10 cellular contexts compared by ENCODE assay signal in genomic region chr19:39934584-39935233, GRCh38. TPM values are rescaled to one million over a fixed set of nuclear protein-coding genes. Genes with fewer than 3 reads are reported as not detected.
DNase-seq lines count a peak whose midpoint lies in the region; ATAC-seq and TF ChIP-seq lines count a peak whose summit lies in the region.
"Had no signal": no experiment of that assay in that cellular context is flagged by ENCODE, and none has a peak within 500 bp of the region (broad histone marks: within the 10 kb centered on the region; RNA-seq: fewer than 3 reads in every experiment).

TSS of gene FCGBP (minus strand) at chr19:39934634.

- peaks cover 38% of the 10 kb centered on the region for H3K4me1 Mint-ChIP-seq in T-helper 2 cell treated with Interferon-gamma antibody and Interleukin-4, amounts not matched to agents 5 μg/mL and 100 μg/mL, for 36 hours (ENCODE audit: low read depth)
- peaks cover 31% of the 10 kb centered on the region for H3K4me1 Mint-ChIP-seq in activated CD8-positive, alpha-beta memory T cell treated with anti-CD3 and anti-CD28 coated beads, Interleukin-2, amount 10 ng/mL, durations not matched to agents 7 days and 5 days

- peaks cover 15% of the 10 kb centered on the region for H3K9me3 Mint-ChIP-seq in T-helper 2 cell treated with Interferon-gamma antibody and Interleukin-4, amounts not matched to agents 5 μg/mL and 100 μg/mL, for 36 hours
- H3K9me3 Mint-ChIP-seq in activated CD8-positive, alpha-beta memory T cell treated with anti-CD3 and anti-CD28 coated beads, Interleukin-2, amount 10 ng/mL, durations not matched to agents 7 days and 5 days (ENCODE audit: low read depth), result no peaks in the 10 kb centered on the region

- CTCF ChIA-PET in activated CD8-positive, alpha-beta memory T cell treated with anti-CD3 and anti-CD28 coated beads, Interleukin-2, amount 10 ng/mL, durations not matched to agents 7 days and 5 days (lab: Charles Lee), result interaction anchor here (1.5 kb wide), 1 partner anchor 36 kb away, joined by 4 read pairs; the partner anchor contains the start of gene PSMC4
- CTCF ChIA-PET in GM10248 (lab: Yijun Ruan, JAX), result no interaction called here

- H3K27me3 Mint-ChIP-seq in T-helper 2 cell treated with Interferon-gamma antibody and Interleukin-4, amounts not matched to agents 5 μg/mL and 100 μg/mL, for 36 hours (ENCODE audit: low read depth), result no peaks in the 10 kb centered on the region
- H3K27me3 Mint-ChIP-seq in activated CD8-positive, alpha-beta memory T cell treated with anti-CD3 and anti-CD28 coated beads, Interleukin-2, amount 10 ng/mL, durations not matched to agents 7 days and 5 days, result no peaks in the 10 kb centered on the region

- POLR2A ChIA-PET in GM10248 (lab: Yijun Ruan, JAX), result no interaction called here

- no peak for DNase-seq in T-helper 2 cell treated with Interferon-gamma antibody and Interleukin-4, amounts not matched to agents 5 μg/mL and 100 μg/mL, for 36 hours (ENCODE audit: low spot score)
- no peak for DNase-seq in T-helper 2 cell
- DNase-seq in activated CD8-positive, alpha-beta memory T cell treated with anti-CD3 and anti-CD28 coated beads, Interleukin-2, amount 10 ng/mL, durations not matched to agents 7 days and 5 days, result peak; percentile 26
- DNase-seq in left lobe of liver (ENCODE audit: low spot score), result peak; percentile 31
- DNase-seq in GM10248 (ENCODE audit: extremely low spot score), result no peak
- DNase-seq in dedifferentiated amniotic fluid mesenchymal stem cell (ENCODE audit: extremely low spot score), result no peak
- DNase-seq: foreskin melanocyte, SIG-M5 had no signal

- no peak for ATAC-seq in activated CD8-positive, alpha-beta memory T cell treated with anti-CD3 and anti-CD28 coated beads, Interleukin-2, amount 10 ng/mL, durations not matched to agents 7 days and 5 days
- ATAC-seq in left lobe of liver (no peak), HG02973 (IDR thresholded peaks at IDR 0.05; ENCODE audit: unreplicated experiment) (no peak)

- TF ChIP-seq CTCF in subcutaneous adipose tissue (IDR thresholded peaks at IDR 0.05; ENCODE audit: low read depth), result no peak
- no peak for TF ChIP-seq CTCF in GM10248 (IDR thresholded peaks at IDR 0.05; ENCODE audit: control extremely low read depth, extremely low read depth, low read depth, missing control alignments)

- H3K27ac Mint-ChIP-seq in T-helper 2 cell treated with Interferon-gamma antibody and Interleukin-4, amounts not matched to agents 5 μg/mL and 100 μg/mL, for 36 hours, result peak within 1 kb of the TSS; percentile 70
- peak within 1 kb of the TSS; percentile 68 for H3K27ac Mint-ChIP-seq in activated CD8-positive, alpha-beta memory T cell treated with anti-CD3 and anti-CD28 coated beads, Interleukin-2, amount 10 ng/mL, durations not matched to agents 7 days and 5 days

- H3K36me3 Mint-ChIP-seq in T-helper 2 cell treated with Interferon-gamma antibody and Interleukin-4, amounts not matched to agents 5 μg/mL and 100 μg/mL, for 36 hours (ENCODE audit: low read depth), result peaks cover 6% of the 10 kb centered on the region
- peaks cover 6% of the 10 kb centered on the region for H3K36me3 Mint-ChIP-seq in activated CD8-positive, alpha-beta memory T cell treated with anti-CD3 and anti-CD28 coated beads, Interleukin-2, amount 10 ng/mL, durations not matched to agents 7 days and 5 days

- H3K4me3 Mint-ChIP-seq in T-helper 2 cell treated with Interferon-gamma antibody and Interleukin-4, amounts not matched to agents 5 μg/mL and 100 μg/mL, for 36 hours, result no peak within 1 kb of the TSS
- H3K4me3 Mint-ChIP-seq in activated CD8-positive, alpha-beta memory T cell treated with anti-CD3 and anti-CD28 coated beads, Interleukin-2, amount 10 ng/mL, durations not matched to agents 7 days and 5 days, result no peak within 1 kb of the TSS

RNA-seq across cellular contexts. Expression of gene FCGBP, which starts in this region (rescaled TPM):
- 1 to 10 TPM in 1 of 2 experiments, under 1 TPM in 1; 0.93 to 3.2 TPM for total RNA-seq in activated CD8-positive, alpha-beta memory T cell treated with anti-CD3 and anti-CD28 coated beads, Interleukin-2, amount 10 ng/mL, durations not matched to agents 7 days and 5 days
- total RNA-seq in left lobe of liver (7.3 TPM), subcutaneous adipose tissue (100 to 1,000 TPM in 2 of 4 donors, 10 to 100 TPM in 2; 11.9 to 321 (median 115) TPM)

Comparison
In these comparisons a context has a peak if more than half of its experiments do, and no peak if none do; other contexts are left out.
1. DNase-seq: peak in activated CD8-positive, alpha-beta memory T cell treated with anti-CD3 and anti-CD28 coated beads, Interleukin-2, amount 10 ng/mL, durations not matched to agents 7 days and 5 days (single experiment) and left lobe of liver (single experiment); none in T-helper 2 cell treated with Interferon-gamma antibody and Interleukin-4, amounts not matched to agents 5 μg/mL and 100 μg/mL, for 36 hours (single experiment), T-helper 2 cell (0 of 5), GM10248 (single experiment) and dedifferentiated amniotic fluid mesenchymal stem cell (single experiment).